19 cellular contexts compared by ENCODE assay signal in genomic region chr12:116933101-116933500, GRCh38. TPM values are rescaled to one million over a fixed set of nuclear protein-coding genes. Genes with fewer than 3 reads are reported as not detected.
"Had no signal": no experiment of that assay in that cellular context is flagged by ENCODE, and none has a peak within 500 bp of the region (broad histone marks: within the 10 kb centered on the region; RNA-seq: fewer than 3 reads in every experiment).

No MANE protein-coding gene starts in this region.

- H3K27me3 Mint-ChIP-seq: activated naive CD8-positive, alpha-beta T cell treated with anti-CD3 and anti-CD28 coated beads, Interleukin-2, amount 50 U/mL, for 24 hours; stimulated activated naive CD8-positive, alpha-beta T cell treated with anti-CD3 and anti-CD28 coated beads, Interleukin-15, Interleukin-2, amounts not matched to agents 100 ng/mL and 50 ng/mL, for 24 hours had no signal

- H3K4me3 ChIP-seq: lower lobe of right lung, right lobe of liver, smooth muscle cell, upper lobe of right lung had no signal

- H3K4me3 Mint-ChIP-seq: activated naive CD4-positive, alpha-beta T cell treated with anti-CD3 and anti-CD28 coated beads for 36 hours; activated naive CD8-positive, alpha-beta T cell treated with anti-CD3 and anti-CD28 coated beads, Interleukin-2, amount 50 U/mL, for 24 hours; neural crest cell; stimulated activated naive CD8-positive, alpha-beta T cell treated with anti-CD3 and anti-CD28 coated beads, Interleukin-15, Interleukin-2, amounts not matched to agents 100 ng/mL and 50 ng/mL, for 24 hours had no signal

- H3K27ac ChIP-seq: lower lobe of right lung, right lobe of liver, upper lobe of right lung had no signal

- ATAC-seq: activated naive CD8-positive, alpha-beta T cell treated with anti-CD3 and anti-CD28 coated beads, Interleukin-2, amount 50 U/mL, for 24 hours; lower lobe of right lung; right lobe of liver; upper lobe of right lung had no signal

- H3K27ac Mint-ChIP-seq: activated naive CD4-positive, alpha-beta T cell treated with anti-CD3 and anti-CD28 coated beads for 36 hours; activated naive CD8-positive, alpha-beta T cell treated with anti-CD3 and anti-CD28 coated beads, Interleukin-2, amount 50 U/mL, for 24 hours; activated T-helper 2 cell treated with anti-CD3 and anti-CD28 coated beads, Interferon-gamma antibody, Interleukin-2, Interleukin-4, amounts not matched to agents 10 μg/mL and 5 μg/mL and 100 μg/mL, durations not matched to agents 14 hours and 24 hours and 36 hours; stimulated activated naive CD8-positive, alpha-beta T cell treated with anti-CD3 and anti-CD28 coated beads, Interleukin-15, Interleukin-2, amounts not matched to agents 100 ng/mL and 50 ng/mL, for 24 hours had no signal

- H3K27me3 ChIP-seq: right lobe of liver, upper lobe of right lung had no signal

- H3K9me3 Mint-ChIP-seq: activated naive CD4-positive, alpha-beta T cell treated with anti-CD3 and anti-CD28 coated beads for 36 hours; activated naive CD8-positive, alpha-beta T cell treated with anti-CD3 and anti-CD28 coated beads, Interleukin-2, amount 50 U/mL, for 24 hours; activated T-helper 2 cell treated with anti-CD3 and anti-CD28 coated beads, Interferon-gamma antibody, Interleukin-2, Interleukin-4, amounts not matched to agents 10 μg/mL and 5 μg/mL and 100 μg/mL, durations not matched to agents 14 hours and 24 hours and 36 hours; neural crest cell; stimulated activated naive CD8-positive, alpha-beta T cell treated with anti-CD3 and anti-CD28 coated beads, Interleukin-15, Interleukin-2, amounts not matched to agents 100 ng/mL and 50 ng/mL, for 24 hours had no signal

- DNase-seq: activated CD4-positive, alpha-beta T cell treated with anti-CD3 and anti-CD28 coated beads, Interleukin-2, amount 50 U/mL, for 48 hours; activated CD4-positive, CD25-positive, alpha-beta regulatory T cell treated with anti-CD3 and anti-CD28 coated beads, Interleukin-2, amount 50 U/mL, for 72 hours; activated naive CD4-positive, alpha-beta T cell treated with anti-CD3 and anti-CD28 coated beads for 36 hours; activated naive CD8-positive, alpha-beta T cell treated with anti-CD3 and anti-CD28 coated beads, Interleukin-2, amount 50 U/mL, for 24 hours; activated T-cell treated with anti-CD3 and anti-CD28 coated beads, Interleukin-2, amount 50 U/mL, for 1 hour; aorta; erythroblast; lower lobe of right lung; midbrain; right lobe of liver; T1000; upper lobe of right lung had no signal

RNA-seq across cellular contexts. Expression of gene HRK, which starts 51.9 kb away (rescaled TPM):
- total RNA-seq: activated naive CD4-positive, alpha-beta T cell treated with anti-CD3 and anti-CD28 coated beads for 36 hours; activated T-helper 2 cell treated with anti-CD3 and anti-CD28 coated beads, Interferon-gamma antibody, Interleukin-2, Interleukin-4, amounts not matched to agents 10 μg/mL and 5 μg/mL and 100 μg/mL, durations not matched to agents 14 hours and 24 hours and 36 hours; dermis microvascular lymphatic vessel endothelial cell; myocyte; pulmonary artery endothelial cell; right lobe of liver; upper lobe of right lung had no signal
- polyA plus RNA-seq: smooth muscle cell had no signal
